In the genomic region with DNA sequence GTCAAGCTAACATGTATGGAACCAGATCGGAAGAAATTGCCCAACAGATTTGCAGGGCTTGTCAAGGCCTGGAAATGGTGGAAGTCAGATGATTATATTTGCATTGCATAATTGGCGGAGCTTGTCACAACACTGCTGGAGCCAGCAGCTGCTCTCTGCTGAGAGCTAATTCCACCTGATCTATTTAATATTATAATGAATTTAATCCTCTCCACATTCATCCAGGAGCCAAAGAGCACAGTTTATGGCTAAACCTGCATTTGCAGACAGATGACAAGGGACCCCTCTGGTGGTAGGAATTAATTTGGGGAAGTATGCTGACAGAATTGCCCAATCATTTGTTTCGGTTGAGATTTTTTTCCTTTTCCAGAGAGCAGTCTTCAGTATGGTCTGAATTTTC, we compare ENCODE assay signal across 7 cellular contexts.
DNase-seq lines count a peak whose midpoint lies in the region; ATAC-seq, FAIRE-seq and TF ChIP-seq lines count a peak whose summit lies in the region.

No MANE protein-coding gene starts in this region.

- no peaks in the 10 kb centered on the region for H3F3A ChIP-seq in smooth muscle cell (ENCODE audit: low read depth)

- H3K9me3 ChIP-seq in smooth muscle cell (replicated peaks; ENCODE audit: low read depth): no peaks in the 10 kb centered on the region

- no peak for FAIRE-seq in GM19239 (lab: Jason Lieb, UNC)

- H3K27ac ChIP-seq in smooth muscle cell (ENCODE audit: low read depth): no peak overlapping the region

- no peaks in the 10 kb centered on the region for H3K4me1 ChIP-seq in smooth muscle cell (ENCODE audit: low read depth)

- DNase-seq in HS-5 (ENCODE audit: low read depth) (peak; percentile 4), NCI-H69 (lab: John Stamatoyannopoulos, UW) (peak; percentile 82), fibroblast of peridontal ligament (ENCODE audit: extremely low read depth) (peak; percentile 57), smooth muscle cell (lab: John Stamatoyannopoulos, UW; ENCODE audit: unreplicated experiment) (no peak), 8988T (no peak), GM19239 (ENCODE audit: insufficient read length, low spot score) (no peak)

- H4K20me1 ChIP-seq in smooth muscle cell (ENCODE audit: low read depth): no peaks in the 10 kb centered on the region

- no peak overlapping the region for H3K4me3 ChIP-seq in smooth muscle cell

- 77% methylated on average over 3 of the region's 3 CpGs for WGBS in smooth muscle cell (ENCODE audit: low lambda C conversion rate)

- H3K36me3 ChIP-seq in smooth muscle cell (ENCODE audit: low read depth): no peaks in the 10 kb centered on the region

- ATAC-seq in HG03442 (IDR thresholded peaks at IDR 0.05; ENCODE audit: unreplicated experiment): no peak

- peak; percentile 54 for TF ChIP-seq CTCF in smooth muscle cell (IDR thresholded peaks at IDR 0.05; ENCODE audit: borderline replicate concordance, insufficient read depth, poor library complexity, severe bottlenecking)

- H3K4me2 ChIP-seq in smooth muscle cell: no peak overlapping the region

- no peak overlapping the region for H2AFZ ChIP-seq in smooth muscle cell (ENCODE audit: low read depth)

- H3K9ac ChIP-seq in smooth muscle cell (ENCODE audit: low read depth): no peak overlapping the region

- H3K27me3 ChIP-seq in smooth muscle cell (ENCODE audit: low read depth): no peaks in the 10 kb centered on the region

- no peaks in the 10 kb centered on the region for H3K79me2 ChIP-seq in smooth muscle cell (ENCODE audit: low read depth)

Comparison
In these comparisons a context has a peak if more than half of its experiments do, and no peak if none do; other contexts are left out.
1. DNase-seq: peak in HS-5 (single experiment), NCI-H69 (single experiment) and fibroblast of peridontal ligament (single experiment); none in smooth muscle cell (single experiment), 8988T (single experiment) and GM19239 (single experiment).